Comparison of ENCODE assay signal across 1 cellular context in genomic region chr21:34166468-34166867, GRCh38.
TF ChIP-seq lines count a peak whose summit lies in the region.

No MANE protein-coding gene starts in this region.

TF ChIP-seq in HEK293, 187 proteins besides CTCF, POLR2A, EP300 and RAD21 (continued from another document):
- TF ChIP-seq ZNF529 (tag by site-specific recombination; IDR thresholded peaks at IDR 0.05; ENCODE audit: insufficient replicate concordance) (peak; percentile 19), SETDB1 (IDR thresholded peaks at IDR 0.05; ENCODE audit: insufficient read length, low read length) (peak; percentile 89), ZNF510 (tag by site-specific recombination; IDR thresholded peaks at IDR 0.05; ENCODE audit: insufficient replicate concordance) (peak; percentile 68), ZNF629 (tag by site-specific recombination; IDR thresholded peaks at IDR 0.05) (no peak), TRIM28 (IDR thresholded peaks at IDR 0.05; ENCODE audit: borderline replicate concordance, low read length) (peak; percentile 80; the same call in 1 of the 2 replicates)
